ENCODE assay signal across 18 cellular contexts in the genomic region with DNA sequence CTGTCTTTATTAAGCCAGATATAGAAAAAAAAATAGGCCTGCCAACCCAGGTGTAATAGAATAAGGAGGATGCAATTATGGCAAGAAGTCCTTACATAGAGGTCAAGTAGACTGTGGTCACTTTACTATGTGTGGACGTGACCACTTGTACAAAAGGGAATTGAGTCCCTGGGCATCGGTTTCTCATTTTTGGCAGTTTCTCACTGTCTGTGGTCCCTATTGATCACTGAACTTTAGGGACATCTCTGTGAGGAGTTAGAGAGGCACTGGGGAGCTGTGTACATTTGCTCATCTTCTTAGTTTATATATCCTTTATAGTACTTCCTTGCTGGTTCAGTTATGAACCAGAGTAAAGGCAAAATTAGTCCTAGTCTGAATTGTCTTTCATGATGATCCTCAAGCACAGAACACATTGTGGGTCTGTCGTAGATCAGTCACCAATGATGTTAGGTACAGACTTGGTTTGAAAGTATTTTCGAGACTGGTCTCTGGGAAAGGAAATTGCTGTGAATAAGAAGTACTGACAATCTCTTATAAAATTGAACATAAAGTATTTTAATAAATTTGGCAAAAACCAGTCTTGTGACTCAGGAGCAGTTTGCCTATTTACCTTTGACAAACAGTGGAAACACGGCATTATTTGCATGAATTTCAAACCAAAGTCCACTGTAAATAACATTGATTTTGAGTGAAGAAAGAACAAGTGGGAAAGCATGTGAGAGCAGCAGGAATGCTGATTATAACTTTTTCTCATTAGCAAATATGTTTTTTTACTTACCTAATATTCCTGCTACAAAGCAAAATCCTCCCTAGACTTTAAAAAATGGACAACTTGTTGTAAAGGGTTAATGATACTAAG.
DNase-seq lines count a peak whose midpoint lies in the region; ATAC-seq, FAIRE-seq and TF ChIP-seq lines count a peak whose summit lies in the region.
"Had no signal": no experiment of that assay in that cellular context is flagged by ENCODE, and none has a peak within 500 bp of the region (broad histone marks: within the 10 kb centered on the region; RNA-seq: fewer than 3 reads in every experiment).

No MANE protein-coding gene starts in this region.

- peak; percentile 82 for ATAC-seq in left lobe of liver
- ATAC-seq in right lobe of liver, result peak; percentile 76 to 93 (median 80)
- ATAC-seq: GM12878, GM23338, HCT116 had no signal

- FAIRE-seq in islet of Langerhans (lab: Jason Lieb, UNC), result peak; percentile 82
- FAIRE-seq: GM12878, GM19239 had no signal

- intact Hi-C loops in right lobe of liver (cut with DNase I), result no loop called here

- WGBS in right lobe of liver (ENCODE audit: insufficient coverage, low coverage, low lambda C conversion rate, missing lambda C conversion rate), result 41% methylated on average over 5 of the region's 5 CpGs

- H3K27me3 ChIP-seq in right lobe of liver, result no peaks in the 10 kb centered on the region
- no peaks in the 10 kb centered on the region for H3K27me3 ChIP-seq in MG63

- DNase-seq in left lobe of liver (ENCODE audit: low spot score) (no peak), right lobe of liver (no peak), MG63 (no peak), NCI-H1048 (lab: John Stamatoyannopoulos, UW) (no peak), OCI-M2 (lab: John Stamatoyannopoulos, UW; ENCODE audit: unreplicated experiment) (no peak)
- DNase-seq: C1 segment of cervical spinal cord; Calu3; CD4-positive, alpha-beta memory T cell; COR-L47; DMS79; EL; GDM1; H9 had no signal

- H3K9me3 ChIP-seq in right lobe of liver (no peaks in the 10 kb centered on the region), MG63 (no peaks in the 10 kb centered on the region)

- TF ChIP-seq POLR2A in right lobe of liver (IDR thresholded peaks at IDR 0.05), result no peak

- H3K27ac ChIP-seq in right lobe of liver, result peak overlapping the region; percentile 10 to 66 (median 13)

- H3K4me3 ChIP-seq in right lobe of liver (no peak overlapping the region), MG63 (no peak overlapping the region)
- H3K4me3 ChIP-seq: GM12878, GM23338 had no signal

- H3K36me3 ChIP-seq in right lobe of liver (no peaks in the 10 kb centered on the region), MG63 (no peaks in the 10 kb centered on the region)

- TF ChIP-seq CTCF in right lobe of liver (IDR thresholded peaks at IDR 0.05), result no peak

- H3K4me1 ChIP-seq in right lobe of liver, result peaks cover 0 to 21% (median 7%) of the 10 kb centered on the region in 4 donors
